ENCODE assay signal across 8 cellular contexts in the genomic region with DNA sequence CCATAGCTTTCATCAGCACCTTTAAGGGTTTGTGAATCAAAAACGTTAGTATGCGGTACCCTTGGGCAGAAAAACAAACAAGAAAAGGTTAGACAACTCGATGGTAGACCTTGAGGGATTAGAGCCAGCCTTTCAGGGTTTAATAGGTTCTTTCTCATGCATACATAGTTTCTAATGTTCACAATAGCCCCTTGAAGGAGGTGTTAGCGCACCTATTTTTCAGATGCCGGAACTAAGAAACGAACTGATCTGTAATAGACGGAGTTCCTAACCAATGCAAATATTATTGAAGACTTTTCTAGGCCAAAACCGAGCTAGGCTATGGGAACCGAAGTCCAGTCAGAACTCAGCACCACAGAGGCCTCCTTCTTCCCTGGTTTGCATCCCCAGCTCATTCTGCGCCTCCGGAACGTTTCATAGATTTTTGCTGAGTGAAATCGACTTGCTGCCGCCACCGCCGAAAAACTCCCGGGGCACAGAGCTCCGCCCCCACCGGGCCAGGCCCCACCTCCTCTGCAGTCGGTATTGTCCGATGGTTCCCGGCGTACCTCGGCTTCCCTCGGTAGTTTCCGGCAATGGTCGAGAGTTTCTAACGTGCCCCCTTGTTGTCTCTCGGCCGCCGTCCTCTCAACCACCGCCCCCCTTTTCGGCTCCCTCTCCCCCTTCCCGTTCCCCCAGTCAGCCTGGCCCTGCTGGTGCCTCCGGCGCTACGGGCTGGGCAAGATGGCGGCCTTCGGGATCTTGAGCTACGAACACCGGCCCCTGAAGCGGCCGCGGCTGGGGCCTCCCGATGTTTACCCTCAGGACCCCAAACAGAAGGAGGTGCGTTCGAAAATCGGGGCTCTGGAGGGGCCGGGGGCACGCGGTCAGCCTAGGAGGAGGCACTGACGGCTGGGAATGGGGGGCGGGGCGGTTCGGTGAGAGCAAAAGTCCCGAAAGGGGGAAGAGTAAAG. TPM values are rescaled to one million over a fixed set of nuclear protein-coding genes. Genes with fewer than 3 reads are reported as not detected.
DNase-seq lines count a peak whose midpoint lies in the region; ATAC-seq and TF ChIP-seq lines count a peak whose summit lies in the region.

Gene MED12, plus strand, starts transcription at position 565 of the 953 bp plus-strand sequence. Its CDS starts 159 bp downstream, at position 724.

- H3K4me1 ChIP-seq in parathyroid adenoma (no peaks in the 10 kb centered on the region), thyroid gland (peaks cover 5 to 7% of the 10 kb centered on the region in 2 donors)

- peak within 1 kb of the TSS; percentile 79 for H3K4me3 Mint-ChIP-seq in activated naive CD8-positive, alpha-beta T cell treated with anti-CD3 and anti-CD28 coated beads, Interleukin-2, amount 50 U/mL, for 24 hours

- intact Hi-C loops in Right ventricle myocardium superior (cut with DNase I) (no loop called here), thyroid gland (cut with DNase I) (no loop called here)

- H3K36me3 Mint-ChIP-seq in activated naive CD8-positive, alpha-beta T cell treated with anti-CD3 and anti-CD28 coated beads, Interleukin-2, amount 50 U/mL, for 24 hours (ENCODE audit: low read depth) = peaks cover 6% of the 10 kb centered on the region

- TF ChIP-seq CTCF in parathyroid adenoma (IDR thresholded peaks at IDR 0.05) = no peak
- TF ChIP-seq CTCF in thyroid gland (IDR thresholded peaks at IDR 0.05) = no peak

- H3K27ac ChIP-seq in parathyroid adenoma (peak within 1 kb of the TSS; percentile 80), thyroid gland (peak within 1 kb of the TSS; percentile 60 to 83 (median 82))

- peak; percentile 34 for DNase-seq in NCI-H1048 (lab: John Stamatoyannopoulos, UW)
- peak; percentile 77 for DNase-seq in SW480 (ENCODE audit: low spot score)
- DNase-seq in activated naive CD8-positive, alpha-beta T cell treated with anti-CD3 and anti-CD28 coated beads, Interleukin-2, amount 50 U/mL, for 24 hours = peak; percentile 86
- DNase-seq in Right ventricle myocardium superior = peak; percentile 91
- DNase-seq in thyroid gland = peak; percentile 82 to 88

- ATAC-seq in HG02571 (IDR thresholded peaks at IDR 0.05; ENCODE audit: unreplicated experiment) (peak; percentile 90), Right ventricle myocardium superior (ENCODE audit: poor library complexity) (peak; percentile 99)
- peak; percentile 91 for ATAC-seq in activated naive CD8-positive, alpha-beta T cell treated with anti-CD3 and anti-CD28 coated beads, Interleukin-2, amount 50 U/mL, for 24 hours

- H3K4me1 Mint-ChIP-seq in activated naive CD8-positive, alpha-beta T cell treated with anti-CD3 and anti-CD28 coated beads, Interleukin-2, amount 50 U/mL, for 24 hours = peaks cover 27% of the 10 kb centered on the region

- peak within 1 kb of the TSS; percentile 66 for H3K4me2 ChIP-seq in parathyroid adenoma (ENCODE audit: low read length)

- peak within 1 kb of the TSS; percentile 91 for H2AFZ ChIP-seq in parathyroid adenoma

- H3K9me3 ChIP-seq in parathyroid adenoma (ENCODE audit: control insufficient read depth, low read length) = no peaks in the 10 kb centered on the region
- no peaks in the 10 kb centered on the region for H3K9me3 ChIP-seq in thyroid gland

- H3K4me3 ChIP-seq in GM08714 (ENCODE audit: low read length) = peak within 1 kb of the TSS; percentile 83
- peak within 1 kb of the TSS; percentile 76 for H3K4me3 ChIP-seq in parathyroid adenoma (ENCODE audit: low read depth, low read length)
- H3K4me3 ChIP-seq in thyroid gland (replicated peaks in 1 of 3) = peak within 1 kb of the TSS in 2 of 3 donors; percentile 57 to 82

- no peaks in the 10 kb centered on the region for H3K79me2 ChIP-seq in parathyroid adenoma

- no peaks in the 10 kb centered on the region for H3K36me3 ChIP-seq in parathyroid adenoma (ENCODE audit: control insufficient read depth, insufficient read depth, low read length)
- peaks cover 17% of the 10 kb centered on the region in 2 donors for H3K36me3 ChIP-seq in thyroid gland

- peak in 1 of 2 donors; percentile 55 for TF ChIP-seq POLR2A in thyroid gland (IDR thresholded peaks at IDR 0.05)

- WGBS in thyroid gland, 2 donors = 0 to 1% methylated on average over 23 to 37 of the region's 56 CpGs

- H3K9me3 Mint-ChIP-seq in activated naive CD8-positive, alpha-beta T cell treated with anti-CD3 and anti-CD28 coated beads, Interleukin-2, amount 50 U/mL, for 24 hours = no peaks in the 10 kb centered on the region

- peak within 1 kb of the TSS; percentile 78 for H3K27ac Mint-ChIP-seq in activated naive CD8-positive, alpha-beta T cell treated with anti-CD3 and anti-CD28 coated beads, Interleukin-2, amount 50 U/mL, for 24 hours

- H3K9ac ChIP-seq in parathyroid adenoma = peak within 1 kb of the TSS; percentile 95

- H3K27me3 Mint-ChIP-seq in activated naive CD8-positive, alpha-beta T cell treated with anti-CD3 and anti-CD28 coated beads, Interleukin-2, amount 50 U/mL, for 24 hours = no peaks in the 10 kb centered on the region

- H3K27me3 ChIP-seq in parathyroid adenoma (ENCODE audit: control insufficient read depth, insufficient read depth, low read length) (no peaks in the 10 kb centered on the region), thyroid gland (no peaks in the 10 kb centered on the region)

RNA-seq across cellular contexts. Expression of gene MED12, which starts in this region (rescaled TPM):
- total RNA-seq in Right ventricle myocardium superior (18.3 TPM), thyroid gland (10 to 100 TPM; 31.3 to 50.5 (median 42.9) TPM)

Comparison
In these comparisons a context has a peak if more than half of its experiments do, and no peak if none do; other contexts are left out.
1. Peak in every context shown above with its lines: DNase-seq, ATAC-seq, H3K4me3 ChIP-seq and H3K27ac ChIP-seq.
2. DNase-seq: peak in every context shown above with its lines; median percentile 91 in Right ventricle myocardium superior; 86 in activated naive CD8-positive, alpha-beta T cell treated with anti-CD3 and anti-CD28 coated beads, Interleukin-2, amount 50 U/mL, for 24 hours; 85 in thyroid gland; 77 in SW480; 34 in NCI-H1048.